ENCODE assay signal across 6 cellular contexts in genomic region chr12:55746147-55746912, GRCh38. TPM values are rescaled to one million over a fixed set of nuclear protein-coding genes. Genes with fewer than 3 reads are reported as not detected.
DNase-seq lines count a peak whose midpoint lies in the region; ATAC-seq and TF ChIP-seq lines count a peak whose summit lies in the region.

No MANE protein-coding gene starts in this region.

- 53 to 63% methylated on average over 4 of the region's 4 CpGs for WGBS in sigmoid colon, 2 donors

- no peak for DNase-seq in activated CD4-positive, alpha-beta T cell treated with anti-CD3 and anti-CD28 coated beads, Interleukin-2, amount 10 ng/mL, durations not matched to agents 24 days and 14 days
- no peak for DNase-seq in activated CD4-positive, alpha-beta T cell treated with anti-CD3 and anti-CD28 coated beads for 48 hours
- no peak for DNase-seq in central memory CD8-positive, alpha-beta T cell (ENCODE audit: low spot score in 2 of 2)
- peak; percentile 4 for DNase-seq in sigmoid colon
- no peak for DNase-seq in DMS153 treated with DMSO at 0.1 percent for 48 hours (lab: John Stamatoyannopoulos, UW; ENCODE audit: unreplicated experiment)
- no peak for DNase-seq in NCI-H1048 (lab: John Stamatoyannopoulos, UW)

- ATAC-seq in central memory CD8-positive, alpha-beta T cell (replicated peaks; ENCODE audit: extremely low read depth, poor library complexity, severe bottlenecking), result no peak

- no peaks in the 10 kb centered on the region for H3K27me3 ChIP-seq in sigmoid colon

- intact Hi-C loops in activated CD4-positive, alpha-beta T cell treated with anti-CD3 and anti-CD28 coated beads, Interleukin-2, amount 10 ng/mL, durations not matched to agents 24 days and 14 days (cut with micrococcal nuclease), result no loop called here
- intact Hi-C loops in sigmoid colon (cut with DNase I), result no loop called here

- peak overlapping the region; percentile 25 to 79 (median 46) for H3K27ac ChIP-seq in sigmoid colon

- H3K9me3 ChIP-seq in sigmoid colon, result no peaks in the 10 kb centered on the region

- H3K4me1 Mint-ChIP-seq in activated CD4-positive, alpha-beta T cell treated with anti-CD3 and anti-CD28 coated beads, Interleukin-2, amount 10 ng/mL, durations not matched to agents 24 days and 14 days, result peaks cover 32% of the 10 kb centered on the region
- H3K4me1 Mint-ChIP-seq in central memory CD8-positive, alpha-beta T cell, result peaks cover 37% of the 10 kb centered on the region

- no peak for TF ChIP-seq CTCF in sigmoid colon (IDR thresholded peaks at IDR 0.05)

- H3K4me1 ChIP-seq in sigmoid colon, result peaks cover 0 to 38% (median 30%) of the 10 kb centered on the region in 4 donors

- no peak overlapping the region for H3K4me3 ChIP-seq in sigmoid colon

- TF ChIP-seq POLR2A in sigmoid colon (IDR thresholded peaks at IDR 0.05), result no peak

- peak overlapping the region; percentile 36 for H3K4me3 Mint-ChIP-seq in activated CD4-positive, alpha-beta T cell treated with anti-CD3 and anti-CD28 coated beads, Interleukin-2, amount 10 ng/mL, durations not matched to agents 24 days and 14 days
- peak overlapping the region; percentile 0 for H3K4me3 Mint-ChIP-seq in central memory CD8-positive, alpha-beta T cell

- peaks cover 0 to 9% (median 3%) of the 10 kb centered on the region in 4 donors for H3K36me3 ChIP-seq in sigmoid colon

- peaks cover 4% of the 10 kb centered on the region for H3K27me3 Mint-ChIP-seq in activated CD4-positive, alpha-beta T cell treated with anti-CD3 and anti-CD28 coated beads, Interleukin-2, amount 10 ng/mL, durations not matched to agents 24 days and 14 days
- H3K27me3 Mint-ChIP-seq in central memory CD8-positive, alpha-beta T cell, result no peaks in the 10 kb centered on the region

- H3K9me3 Mint-ChIP-seq in activated CD4-positive, alpha-beta T cell treated with anti-CD3 and anti-CD28 coated beads, Interleukin-2, amount 10 ng/mL, durations not matched to agents 24 days and 14 days, result no peaks in the 10 kb centered on the region
- H3K9me3 Mint-ChIP-seq in central memory CD8-positive, alpha-beta T cell, result no peaks in the 10 kb centered on the region

- peaks cover 27% of the 10 kb centered on the region for H3K36me3 Mint-ChIP-seq in activated CD4-positive, alpha-beta T cell treated with anti-CD3 and anti-CD28 coated beads, Interleukin-2, amount 10 ng/mL, durations not matched to agents 24 days and 14 days (ENCODE audit: low read depth)
- peaks cover 2% of the 10 kb centered on the region for H3K36me3 Mint-ChIP-seq in central memory CD8-positive, alpha-beta T cell (ENCODE audit: insufficient read depth)

- H3K27ac Mint-ChIP-seq in activated CD4-positive, alpha-beta T cell treated with anti-CD3 and anti-CD28 coated beads, Interleukin-2, amount 10 ng/mL, durations not matched to agents 24 days and 14 days, result peak overlapping the region; percentile 26
- H3K27ac Mint-ChIP-seq in central memory CD8-positive, alpha-beta T cell (ENCODE audit: low read depth), result peak overlapping the region; percentile 27

- no peak for TF ChIP-seq EP300 in sigmoid colon (IDR thresholded peaks at IDR 0.05)

RNA-seq across cellular contexts. Expression of gene GDF11, which starts 3.4 kb away (rescaled TPM):
- total RNA-seq in activated CD4-positive, alpha-beta T cell treated with anti-CD3 and anti-CD28 coated beads, Interleukin-2, amount 10 ng/mL, durations not matched to agents 24 days and 14 days, result 14.3 and 15.1 TPM in 2 replicates
- 10 to 100 TPM in 1 of 4 donors, 1 to 10 TPM in 3; 4.3 to 12.2 (median 4.6) TPM for total RNA-seq in sigmoid colon
- polyA plus RNA-seq in sigmoid colon, result 1 to 10 TPM; 1.2 to 3.9 (median 2.4) TPM

RNA-seq across cellular contexts. Expression of gene CD63, which starts 17.5 kb away (rescaled TPM):
- 190 and 196 TPM in 2 replicates for total RNA-seq in activated CD4-positive, alpha-beta T cell treated with anti-CD3 and anti-CD28 coated beads, Interleukin-2, amount 10 ng/mL, durations not matched to agents 24 days and 14 days
- 100 to 1,000 TPM; 670 to 933 (median 849) TPM for total RNA-seq in sigmoid colon
- polyA plus RNA-seq in sigmoid colon, result 1,000 to 10,000 TPM in 1 of 3 donors, 100 to 1,000 TPM in 2; 450 to 1,058 (median 486) TPM

RNA-seq across cellular contexts. Expression of gene RDH5, which starts 26.1 kb away (rescaled TPM):
- total RNA-seq in activated CD4-positive, alpha-beta T cell treated with anti-CD3 and anti-CD28 coated beads, Interleukin-2, amount 10 ng/mL, durations not matched to agents 24 days and 14 days, result 7.1 and 8.4 TPM in 2 replicates
- total RNA-seq in sigmoid colon, result 10 to 100 TPM; 11.2 to 37.5 (median 32.1) TPM
- 10 to 100 TPM in 2 of 3 donors, 1 to 10 TPM in 1; 8.4 to 34.4 (median 27.1) TPM for polyA plus RNA-seq in sigmoid colon

RNA-seq across cellular contexts. Expression of gene BLOC1S1, which starts 30.5 kb away (rescaled TPM):
- 62.7 and 64.8 TPM in 2 replicates for total RNA-seq in activated CD4-positive, alpha-beta T cell treated with anti-CD3 and anti-CD28 coated beads, Interleukin-2, amount 10 ng/mL, durations not matched to agents 24 days and 14 days
- 100 to 1,000 TPM; 173 to 356 (median 317) TPM for total RNA-seq in sigmoid colon
- 100 to 1,000 TPM; 329 to 655 (median 634) TPM for polyA plus RNA-seq in sigmoid colon

RNA-seq across cellular contexts. Expression of gene ITGA7, which starts 38.6 kb away (rescaled TPM):
- 0.65 and 1.5 TPM in 2 replicates for total RNA-seq in activated CD4-positive, alpha-beta T cell treated with anti-CD3 and anti-CD28 coated beads, Interleukin-2, amount 10 ng/mL, durations not matched to agents 24 days and 14 days
- total RNA-seq in sigmoid colon, result 100 to 1,000 TPM in 3 of 4 donors, 10 to 100 TPM in 1; 66.6 to 588 (median 204) TPM
- 10 to 100 TPM in 1 of 3 donors, 1 to 10 TPM in 2; 1.8 to 21.0 (median 3.6) TPM for polyA plus RNA-seq in sigmoid colon
